In the genomic region with DNA sequence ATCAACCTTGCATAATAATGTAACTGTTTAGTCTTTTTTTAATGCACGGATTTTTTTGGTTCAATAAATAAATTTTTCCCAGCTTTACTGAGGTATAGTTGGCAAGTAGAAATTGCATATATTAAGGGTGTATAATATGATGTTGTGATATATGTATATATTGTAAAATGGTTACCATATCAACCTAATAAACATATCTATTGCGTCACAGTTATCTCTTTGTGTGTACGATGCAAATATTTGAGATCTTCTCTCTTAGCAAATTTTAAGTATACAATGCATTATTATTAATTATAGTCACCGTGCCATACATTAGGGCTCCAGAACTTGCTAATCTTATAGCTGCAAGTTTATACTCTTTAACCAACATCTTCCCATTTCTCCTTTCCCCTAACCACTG, we compare ENCODE assay signal across 27 cellular contexts.
"Had no signal": no experiment of that assay in that cellular context is flagged by ENCODE, and none has a peak within 500 bp of the region (broad histone marks: within the 10 kb centered on the region; RNA-seq: fewer than 3 reads in every experiment).

No MANE protein-coding gene starts in this region.

- H3K27me3 ChIP-seq: colonic mucosa, esophagus squamous epithelium, gastrocnemius medialis, heart right ventricle, left lung had no signal

- H3K4me1 Mint-ChIP-seq: endodermal cell, mesothelial cell of epicardium had no signal

- H3K27me3 Mint-ChIP-seq: dendritic cell treated with granulocyte-macrophage colony-stimulating factor and Interleukin-4, amounts not matched to agents 40 ng/mL and 50 ng/mL, for 4 days had no signal

- H3K27ac Mint-ChIP-seq: dendritic cell treated with granulocyte-macrophage colony-stimulating factor and Interleukin-4, amounts not matched to agents 40 ng/mL and 50 ng/mL, for 4 days; effector memory CD8-positive, alpha-beta T cell; endodermal cell; mesothelial cell of epicardium had no signal

- H3K9me3 Mint-ChIP-seq: effector memory CD8-positive, alpha-beta T cell; endodermal cell; mesothelial cell of epicardium had no signal

- H3K4me1 ChIP-seq: colonic mucosa, esophagus squamous epithelium, gastrocnemius medialis, heart right ventricle, left lung, lower lobe of right lung had no signal

- H3K9me3 ChIP-seq: colonic mucosa, esophagus squamous epithelium, gastrocnemius medialis, heart right ventricle, left lung, lower lobe of right lung, mucosa of descending colon had no signal

- ATAC-seq: effector memory CD8-positive, alpha-beta T cell; esophagus mucosa; gastrocnemius medialis; heart right ventricle; left cardiac atrium; left lung; left ventricle myocardium superior; lower lobe of right lung; mucosa of descending colon had no signal

- H3K36me3 Mint-ChIP-seq: mesothelial cell of epicardium had no signal

- H3K36me3 ChIP-seq: colonic mucosa, esophagus squamous epithelium, gastrocnemius medialis, heart right ventricle, left lung, lower lobe of right lung had no signal

- DNase-seq: colonic mucosa; cortex of kidney; effector CD8-positive, alpha-beta T cell; effector memory CD8-positive, alpha-beta T cell; endodermal cell; erythroblast; esophagus squamous epithelium; foreskin fibroblast; foreskin melanocyte; gastrocnemius medialis; glutamatergic neuron; head of caudate nucleus; heart right ventricle; hippocampal formation; left cardiac atrium; left lung; left ventricle myocardium superior; lower lobe of right lung; mesenchymal stem cell; mucosa of descending colon had no signal

- H3K4me3 ChIP-seq: colonic mucosa, esophagus squamous epithelium, gastrocnemius medialis, heart right ventricle, left lung, lower lobe of right lung, mucosa of descending colon had no signal

- FAIRE-seq: endometrium, islet of Langerhans, keratinocyte had no signal

- H3K4me3 Mint-ChIP-seq: dendritic cell treated with granulocyte-macrophage colony-stimulating factor and Interleukin-4, amounts not matched to agents 40 ng/mL and 50 ng/mL, for 4 days; effector memory CD8-positive, alpha-beta T cell; endodermal cell; mesothelial cell of epicardium had no signal

- H3K27ac ChIP-seq: colonic mucosa, epithelial cell of prostate, esophagus squamous epithelium, gastrocnemius medialis, heart right ventricle, left lung, lower lobe of right lung had no signal
